Comparison of ENCODE assay signal across 7 cellular contexts in genomic region chr7:130913721-130914588, GRCh38.
DNase-seq lines count a peak whose midpoint lies in the region; ATAC-seq and TF ChIP-seq lines count a peak whose summit lies in the region.

No MANE protein-coding gene starts in this region.

- peak overlapping the region; percentile 82 to 86 (median 86) for H3K4me3 Mint-ChIP-seq in T-cell
- peak overlapping the region; percentile 62 for H3K4me3 Mint-ChIP-seq in stimulated activated effector memory CD8-positive, alpha-beta T cell treated with anti-CD3 and anti-CD28 coated beads, Interleukin-12 subunit alpha, Interleukin-12 subunit beta, amount 100 ng/mL, for 72 hours

- H3K4me1 Mint-ChIP-seq in T-cell, result peaks cover 95 to 97% (median 96%) of the 10 kb centered on the region in 3 donors
- H3K4me1 Mint-ChIP-seq in stimulated activated effector memory CD8-positive, alpha-beta T cell treated with anti-CD3 and anti-CD28 coated beads, Interleukin-12 subunit alpha, Interleukin-12 subunit beta, amount 100 ng/mL, for 72 hours, result peaks cover 99% of the 10 kb centered on the region

- peaks cover 34% of the 10 kb centered on the region for H3K36me3 Mint-ChIP-seq in T-cell
- H3K36me3 Mint-ChIP-seq in stimulated activated effector memory CD8-positive, alpha-beta T cell treated with anti-CD3 and anti-CD28 coated beads, Interleukin-12 subunit alpha, Interleukin-12 subunit beta, amount 100 ng/mL, for 72 hours, result no peaks in the 10 kb centered on the region

- DNase-seq in HFF-Myc (ENCODE audit: extremely low read depth, low read depth), result no peak
- DNase-seq in T-cell, result no peak
- no peak for DNase-seq in fibroblast of the aortic adventitia (ENCODE audit: low read depth)
- DNase-seq in stimulated activated effector memory CD8-positive, alpha-beta T cell treated with anti-CD3 and anti-CD28 coated beads, Interleukin-12 subunit alpha, Interleukin-12 subunit beta, amount 100 ng/mL, for 72 hours (ENCODE audit: low spot score in 2 of 2), result no peak
- DNase-seq in effector CD4-positive, alpha-beta T cell, result no peak

- peak overlapping the region; percentile 90 for H3K27ac Mint-ChIP-seq in T-cell
- H3K27ac Mint-ChIP-seq in stimulated activated effector memory CD8-positive, alpha-beta T cell treated with anti-CD3 and anti-CD28 coated beads, Interleukin-12 subunit alpha, Interleukin-12 subunit beta, amount 100 ng/mL, for 72 hours, result peak overlapping the region; percentile 92

- no peaks in the 10 kb centered on the region for H3K27me3 Mint-ChIP-seq in T-cell

- ATAC-seq in T-cell (replicated peaks in 1 of 4), result peak in 1 of 4 experiments; percentile 12
- no peak for ATAC-seq in stimulated activated effector memory CD8-positive, alpha-beta T cell treated with anti-CD3 and anti-CD28 coated beads, Interleukin-12 subunit alpha, Interleukin-12 subunit beta, amount 100 ng/mL, for 72 hours
- no peak for ATAC-seq in GM18873 (IDR thresholded peaks at IDR 0.05; ENCODE audit: low FRiP score, unreplicated experiment)
- no peak for ATAC-seq in HG02642 (IDR thresholded peaks at IDR 0.05; ENCODE audit: poor library complexity, unreplicated experiment)

- H3K4me3 ChIP-seq in HFF-Myc (replicated peaks; ENCODE audit: low read depth, low read length) (peak overlapping the region; percentile 61), fibroblast of the aortic adventitia (ENCODE audit: low read depth, low read length) (peak overlapping the region; percentile 47)

- H3K9me3 Mint-ChIP-seq in T-cell, result no peaks in the 10 kb centered on the region
- H3K9me3 Mint-ChIP-seq in stimulated activated effector memory CD8-positive, alpha-beta T cell treated with anti-CD3 and anti-CD28 coated beads, Interleukin-12 subunit alpha, Interleukin-12 subunit beta, amount 100 ng/mL, for 72 hours, result no peaks in the 10 kb centered on the region

- no peak for TF ChIP-seq CTCF in HFF-Myc (IDR thresholded peaks at IDR 0.05; ENCODE audit: low read depth, low read length, missing control alignments)
- TF ChIP-seq CTCF in fibroblast of the aortic adventitia (IDR thresholded peaks at IDR 0.05; ENCODE audit: insufficient read depth, low read length), result no peak

- CTCF ChIA-PET in T-cell (lab: Charles Lee), result interaction anchor here (0.6 to 2.2 kb wide), 20 partner anchors 9 to 326 kb away, joined by 3 to 21 read pairs (median 6); no protein-coding TSS in a partner anchor

- POLR2A ChIA-PET in T-cell (lab: Charles Lee), result interaction anchor here (0.5 to 3.7 kb wide), 30 partner anchors 8 to 747 kb away, joined by 3 to 27 read pairs (median 4); no protein-coding TSS in a partner anchor
